24 cellular contexts compared by ENCODE assay signal in the genomic region with DNA sequence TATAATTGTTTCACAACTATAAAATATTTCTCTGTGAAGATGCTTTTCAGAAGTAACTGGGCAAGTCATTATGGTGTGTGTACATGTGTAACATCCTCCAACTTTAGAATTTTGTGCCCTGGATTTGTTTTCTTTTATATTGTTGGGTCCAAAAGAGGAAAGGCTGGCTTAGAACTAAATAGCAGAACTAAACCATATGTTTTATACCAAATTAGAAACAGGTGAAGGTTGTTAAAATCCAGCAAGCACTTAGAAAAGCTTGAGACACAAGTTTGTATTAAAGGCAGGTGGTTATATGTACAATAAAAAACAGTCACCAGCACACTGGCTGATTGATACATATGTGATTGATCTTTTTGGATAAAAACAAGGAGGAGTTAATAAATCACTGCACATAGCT.
DNase-seq lines count a peak whose midpoint lies in the region; ATAC-seq, FAIRE-seq and TF ChIP-seq lines count a peak whose summit lies in the region.
"Had no signal": no experiment of that assay in that cellular context is flagged by ENCODE, and none has a peak within 500 bp of the region (broad histone marks: within the 10 kb centered on the region; RNA-seq: fewer than 3 reads in every experiment).

No MANE protein-coding gene starts in this region.

- no peak for DNase-seq in GM12892 (ENCODE audit: insufficient read length)
- DNase-seq in adipocyte (ENCODE audit: low read depth): peak; percentile 62
- peak; percentile 70 for DNase-seq in fibroblast of peridontal ligament (ENCODE audit: extremely low read depth)
- DNase-seq in osteocyte (ENCODE audit: extremely low spot score, unreplicated experiment): no peak
- no peak for DNase-seq in HuH-7 (ENCODE audit: low spot score)
- DNase-seq in activated gamma-delta T cell treated with Interleukin-2 at 50 U/mL for 16 hours: no peak
- DNase-seq in GM23338 (ENCODE audit: low spot score): no peak
- DNase-seq: AML-193; BE2C; CD4-positive, alpha-beta T cell; CD8-positive, alpha-beta memory T cell; DMS 273 treated with DMSO at 0.1 percent for 48 hours; DMS79; EL; GDM1; H7; HCEC 1CT had no signal

- H3K36me3 ChIP-seq in adipocyte (ENCODE audit: control insufficient read depth, insufficient read depth, low read length, severe bottlenecking) (peaks cover 7% of the 10 kb centered on the region), GM23338 (ENCODE audit: insufficient read depth) (peaks cover 12% of the 10 kb centered on the region; the same call in 1 of the 2 replicates)
- H3K36me3 ChIP-seq: BE2C had no signal

- H3K9me3 Mint-ChIP-seq in osteocyte (ENCODE audit: unreplicated experiment) (no peaks in the 10 kb centered on the region), GM23338 (peaks cover 34% of the 10 kb centered on the region)

- H3K79me2 ChIP-seq in GM23338 (replicated peaks; ENCODE audit: insufficient read depth): no peaks in the 10 kb centered on the region

- peaks cover 55% of the 10 kb centered on the region for H3K4me1 Mint-ChIP-seq in osteocyte (ENCODE audit: unreplicated experiment)
- H3K4me1 Mint-ChIP-seq in GM23338: peaks cover 12% of the 10 kb centered on the region
- H3K4me1 Mint-ChIP-seq: CD14-positive monocyte; CD8-positive, alpha-beta memory T cell had no signal

- peak overlapping the region; percentile 84 for H3K27ac Mint-ChIP-seq in osteocyte (ENCODE audit: unreplicated experiment)
- H3K27ac Mint-ChIP-seq in GM23338: no peak overlapping the region
- H3K27ac Mint-ChIP-seq: CD14-positive monocyte; CD4-positive, alpha-beta T cell; CD8-positive, alpha-beta memory T cell had no signal

- H3K27me3 Mint-ChIP-seq in osteocyte (ENCODE audit: unreplicated experiment) (no peaks in the 10 kb centered on the region), GM23338 (ENCODE audit: insufficient read depth, low read depth, poor library complexity) (peaks cover 2% of the 10 kb centered on the region)
- H3K27me3 Mint-ChIP-seq: CD4-positive, alpha-beta T cell had no signal

- no peaks in the 10 kb centered on the region for H3K9me2 ChIP-seq in GM23338 (ENCODE audit: insufficient read depth)

- H3K27me3 ChIP-seq in adipocyte (replicated peaks; ENCODE audit: control insufficient read depth, insufficient read depth, low read length) (no peaks in the 10 kb centered on the region), GM23338 (ENCODE audit: insufficient read depth) (no peaks in the 10 kb centered on the region)
- H3K27me3 ChIP-seq: BE2C; BLaER1 treated with 17β-estradiol and CSF1 and Interleukin-3, amounts not matched to agents 10 nM and 100 nM had no signal

- no peak overlapping the region for H3K9ac ChIP-seq in adipocyte (ENCODE audit: low read length)
- H3K9ac ChIP-seq: BLaER1 treated with 17β-estradiol and CSF1 and Interleukin-3, amounts not matched to agents 10 nM and 100 nM had no signal

- H3K27ac ChIP-seq in GM23338 (ENCODE audit: low read depth): no peak overlapping the region
- H3K27ac ChIP-seq: BLaER1 treated with 17β-estradiol and CSF1 and Interleukin-3, amounts not matched to agents 10 nM and 100 nM had no signal

- H3K4me1 ChIP-seq in adipocyte (ENCODE audit: control insufficient read depth, insufficient read depth, low read length) (peaks cover 19% of the 10 kb centered on the region), GM23338 (ENCODE audit: insufficient read depth) (0 out of 2 replicates have a peak, but pooled peaks cover 4% of the 10 kb centered on the region)
- H3K4me1 ChIP-seq: BE2C; BLaER1 treated with 17β-estradiol and CSF1 and Interleukin-3, amounts not matched to agents 10 nM and 100 nM had no signal

- no peaks in the 10 kb centered on the region for H4K20me1 ChIP-seq in GM23338 (replicated peaks; ENCODE audit: insufficient read depth)
- H4K20me1 ChIP-seq: BLaER1 treated with 17β-estradiol and CSF1 and Interleukin-3, amounts not matched to agents 10 nM and 100 nM had no signal

- ATAC-seq in GM18517 (IDR thresholded peaks at IDR 0.05; ENCODE audit: unreplicated experiment): no peak
- ATAC-seq in GM23338: no peak
- ATAC-seq: GM12878 had no signal

- H3K4me3 ChIP-seq in adipocyte (ENCODE audit: low read length) (no peak overlapping the region), GM23338 (no peak overlapping the region)
- H3K4me3 ChIP-seq: BLaER1 treated with 17β-estradiol and CSF1 and Interleukin-3, amounts not matched to agents 10 nM and 100 nM; GM12878 had no signal

- H3K4me3 Mint-ChIP-seq in osteocyte (ENCODE audit: unreplicated experiment) (no peak overlapping the region), GM23338 (no peak overlapping the region)
- H3K4me3 Mint-ChIP-seq: CD14-positive monocyte; CD4-positive, alpha-beta T cell; CD8-positive, alpha-beta memory T cell had no signal

- no peaks in the 10 kb centered on the region for H3K9me3 ChIP-seq in adipocyte (ENCODE audit: control insufficient read depth, low read length)
- H3K9me3 ChIP-seq: BE2C had no signal

- no peak overlapping the region for H2AFZ ChIP-seq in GM23338

- TF ChIP-seq CTCF in osteocyte (IDR thresholded peaks at IDR 0.05): no peak
- TF ChIP-seq CTCF in GM23338 (conservative IDR thresholded peaks at IDR 0.05; ENCODE audit: low read depth in 2 of 2): no peak

- H3K4me2 ChIP-seq in GM23338: no peak overlapping the region
- H3K4me2 ChIP-seq: BLaER1 treated with 17β-estradiol and CSF1 and Interleukin-3, amounts not matched to agents 10 nM and 100 nM had no signal

- peak; percentile 30 for FAIRE-seq in GM12892 (lab: Jason Lieb, UNC)
- FAIRE-seq: D721Med, GM12878, GM18507, H1 had no signal

- H3F3A ChIP-seq in GM23338 (replicated peaks; ENCODE audit: low read depth): no peaks in the 10 kb centered on the region

- no peak for TF ChIP-seq POLR2A in GM12892 (IDR thresholded peaks at IDR 0.05; ENCODE audit: low read depth, low read length)

- H3K36me3 Mint-ChIP-seq in osteocyte (ENCODE audit: unreplicated experiment) (peaks cover 6% of the 10 kb centered on the region), GM23338 (ENCODE audit: low read depth) (peaks cover 49% of the 10 kb centered on the region)

TF ChIP-seq in GM23338, 12 proteins besides CTCF, POLR2A, EP300 and RAD21:
- no peak for TF ChIP-seq ZNF114 (CRISPR knock-in tag; IDR thresholded peaks at IDR 0.05)
- TF ChIP-seq, protein P1, sequence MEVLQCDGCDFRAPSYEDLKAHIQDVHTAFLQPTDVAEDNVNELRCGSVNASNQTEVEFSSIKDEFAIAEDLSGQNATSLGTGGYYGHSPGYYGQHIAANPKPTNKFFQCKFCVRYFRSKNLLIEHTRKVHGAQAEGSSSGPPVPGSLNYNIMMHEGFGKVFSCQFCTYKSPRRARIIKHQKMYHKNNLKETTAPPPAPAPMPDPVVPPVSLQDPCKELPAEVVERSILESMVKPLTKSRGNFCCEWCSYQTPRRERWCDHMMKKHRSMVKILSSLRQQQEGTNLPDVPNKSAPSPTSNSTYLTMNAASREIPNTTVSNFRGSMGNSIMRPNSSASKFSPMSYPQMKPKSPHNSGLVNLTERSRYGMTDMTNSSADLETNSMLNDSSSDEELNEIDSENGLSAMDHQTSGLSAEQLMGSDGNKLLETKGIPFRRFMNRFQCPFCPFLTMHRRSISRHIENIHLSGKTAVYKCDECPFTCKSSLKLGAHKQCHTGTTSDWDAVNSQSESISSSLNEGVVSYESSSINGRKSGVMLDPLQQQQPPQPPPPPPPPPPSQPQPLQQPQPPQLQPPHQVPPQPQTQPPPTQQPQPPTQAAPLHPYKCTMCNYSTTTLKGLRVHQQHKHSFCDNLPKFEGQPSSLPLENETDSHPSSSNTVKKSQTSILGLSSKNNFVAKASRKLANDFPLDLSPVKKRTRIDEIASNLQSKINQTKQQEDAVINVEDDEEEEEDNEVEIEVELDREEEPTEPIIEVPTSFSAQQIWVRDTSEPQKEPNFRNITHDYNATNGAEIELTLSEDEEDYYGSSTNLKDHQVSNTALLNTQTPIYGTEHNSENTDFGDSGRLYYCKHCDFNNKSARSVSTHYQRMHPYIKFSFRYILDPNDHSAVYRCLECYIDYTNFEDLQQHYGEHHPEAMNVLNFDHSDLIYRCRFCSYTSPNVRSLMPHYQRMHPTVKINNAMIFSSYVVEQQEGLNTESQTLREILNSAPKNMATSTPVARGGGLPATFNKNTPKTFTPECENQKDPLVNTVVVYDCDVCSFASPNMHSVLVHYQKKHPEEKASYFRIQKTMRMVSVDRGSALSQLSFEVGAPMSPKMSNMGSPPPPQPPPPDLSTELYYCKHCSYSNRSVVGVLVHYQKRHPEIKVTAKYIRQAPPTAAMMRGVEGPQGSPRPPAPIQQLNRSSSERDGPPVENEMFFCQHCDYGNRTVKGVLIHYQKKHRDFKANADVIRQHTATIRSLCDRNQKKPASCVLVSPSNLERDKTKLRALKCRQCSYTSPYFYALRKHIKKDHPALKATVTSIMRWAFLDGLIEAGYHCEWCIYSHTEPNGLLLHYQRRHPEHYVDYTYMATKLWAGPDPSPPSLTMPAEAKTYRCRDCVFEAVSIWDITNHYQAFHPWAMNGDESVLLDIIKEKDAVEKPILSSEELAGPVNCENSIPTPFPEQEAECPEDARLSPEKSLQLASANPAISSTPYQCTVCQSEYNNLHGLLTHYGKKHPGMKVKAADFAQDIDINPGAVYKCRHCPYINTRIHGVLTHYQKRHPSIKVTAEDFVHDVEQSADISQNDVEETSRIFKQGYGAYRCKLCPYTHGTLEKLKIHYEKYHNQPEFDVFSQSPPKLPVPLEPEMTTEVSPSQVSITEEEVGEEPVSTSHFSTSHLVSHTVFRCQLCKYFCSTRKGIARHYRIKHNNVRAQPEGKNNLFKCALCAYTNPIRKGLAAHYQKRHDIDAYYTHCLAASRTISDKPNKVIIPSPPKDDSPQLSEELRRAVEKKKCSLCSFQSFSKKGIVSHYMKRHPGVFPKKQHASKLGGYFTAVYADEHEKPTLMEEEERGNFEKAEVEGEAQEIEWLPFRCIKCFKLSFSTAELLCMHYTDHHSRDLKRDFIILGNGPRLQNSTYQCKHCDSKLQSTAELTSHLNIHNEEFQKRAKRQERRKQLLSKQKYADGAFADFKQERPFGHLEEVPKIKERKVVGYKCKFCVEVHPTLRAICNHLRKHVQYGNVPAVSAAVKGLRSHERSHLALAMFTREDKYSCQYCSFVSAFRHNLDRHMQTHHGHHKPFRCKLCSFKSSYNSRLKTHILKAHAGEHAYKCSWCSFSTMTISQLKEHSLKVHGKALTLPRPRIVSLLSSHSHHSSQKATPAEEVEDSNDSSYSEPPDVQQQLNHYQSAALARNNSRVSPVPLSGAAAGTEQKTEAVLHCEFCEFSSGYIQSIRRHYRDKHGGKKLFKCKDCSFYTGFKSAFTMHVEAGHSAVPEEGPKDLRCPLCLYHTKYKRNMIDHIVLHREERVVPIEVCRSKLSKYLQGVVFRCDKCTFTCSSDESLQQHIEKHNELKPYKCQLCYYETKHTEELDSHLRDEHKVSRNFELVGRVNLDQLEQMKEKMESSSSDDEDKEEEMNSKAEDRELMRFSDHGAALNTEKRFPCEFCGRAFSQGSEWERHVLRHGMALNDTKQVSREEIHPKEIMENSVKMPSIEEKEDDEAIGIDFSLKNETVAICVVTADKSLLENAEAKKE (CRISPR knock-in tag; IDR thresholded peaks at IDR 0.05): no peak
- TF ChIP-seq ZNF331 (CRISPR knock-in tag; IDR thresholded peaks at IDR 0.05; ENCODE audit: low read depth): no peak

Comparison
In these comparisons a context has a peak if more than half of its experiments do, and no peak if none do; other contexts are left out.
1. DNase-seq: peak in adipocyte (single experiment) and fibroblast of peridontal ligament (single experiment); none in GM12892 (single experiment), osteocyte (single experiment), HuH-7 (single experiment), activated gamma-delta T cell treated with Interleukin-2 at 50 U/mL for 16 hours (single experiment) and GM23338 (single experiment).